30 cellular contexts compared by ENCODE assay signal in the genomic region with DNA sequence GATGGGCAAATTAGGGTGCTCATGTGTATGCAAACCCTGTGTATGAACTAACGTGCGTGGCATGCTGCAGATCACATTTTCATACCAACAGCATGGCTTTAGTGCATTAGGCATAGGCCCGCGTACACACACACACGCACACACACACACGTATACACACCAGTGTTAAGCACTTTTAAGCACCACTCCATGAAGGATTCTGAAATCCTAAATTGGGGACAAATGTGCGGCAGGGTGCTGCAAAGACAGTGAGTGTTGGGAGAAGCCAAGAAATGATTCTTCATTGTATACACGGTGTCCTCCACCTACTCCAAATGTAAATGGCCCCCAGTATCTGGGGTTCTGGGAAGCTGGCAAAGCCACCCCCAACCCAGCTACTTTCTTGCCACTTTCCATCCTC.
"Had no signal": no experiment of that assay in that cellular context is flagged by ENCODE, and none has a peak within 500 bp of the region (broad histone marks: within the 10 kb centered on the region; RNA-seq: fewer than 3 reads in every experiment).

No MANE protein-coding gene starts in this region.

- H3K9me3 ChIP-seq: ascending aorta, gastroesophageal sphincter, neutrophil, stomach, tibial artery had no signal

- H3K27me3 ChIP-seq: ascending aorta, brain microvascular endothelial cell, gastroesophageal sphincter, stomach, tibial artery had no signal

- H3K9me3 Mint-ChIP-seq: activated naive CD4-positive, alpha-beta T cell treated with anti-CD3 and anti-CD28 coated beads, Interleukin-2, amount 10 ng/mL, durations not matched to agents 7 days and 5 days; activated naive CD8-positive, alpha-beta T cell treated with anti-CD3 and anti-CD28 coated beads, Interleukin-2, amount 10 ng/mL, durations not matched to agents 7 days and 5 days; activated T-helper 1 cell treated with anti-CD3 and anti-CD28 coated beads, Interleukin-12 subunit alpha, Interleukin-12 subunit beta, Interleukin-2, Interleukin-4 antibody, amounts not matched to agents 30 ng/mL and 10 ng/mL and 1 ng/mL, durations not matched to agents 14 hours and 24 hours and 36 hours; effector memory CD8-positive, alpha-beta T cell; natural killer cell; stimulated activated naive B cell treated with anti-CD40 and anti-IgM and Interleukin-4, amounts not matched to agents 10 μg/mL and 1 μg/mL and 100 μg/mL, for 72 hours; T-helper 1 cell treated with Interleukin-12 subunit alpha and Interleukin-12 subunit beta and Interleukin-4 antibody, amounts not matched to agents 30 μg/mL and 1 μg/mL, for 36 hours had no signal

- DNase-seq: activated CD4-positive, alpha-beta T cell treated with anti-CD3 and anti-CD28 coated beads for 4 hours; activated CD4-positive, alpha-beta T cell treated with anti-CD3 and anti-CD28 coated beads, Interleukin-2, amount 50 U/mL, for 48 hours; activated CD8-positive, alpha-beta memory T cell treated with anti-CD3 and anti-CD28 coated beads for 24 hours; activated effector memory CD4-positive, alpha-beta T cell treated with anti-CD3 and anti-CD28 coated beads, Interleukin-2, amount 50 U/mL, for 16 hours; activated naive CD4-positive, alpha-beta T cell treated with anti-CD3 and anti-CD28 coated beads, Interleukin-2, amount 10 ng/mL, durations not matched to agents 7 days and 5 days; activated naive CD8-positive, alpha-beta T cell treated with anti-CD3 and anti-CD28 coated beads, Interleukin-2, amount 10 ng/mL, durations not matched to agents 7 days and 5 days; brain microvascular endothelial cell; effector memory CD8-positive, alpha-beta T cell; hippocampal formation; kidney; left colon; mammary epithelial cell; natural killer cell; retina; stimulated activated CD4-positive, alpha-beta T cell treated with anti-CD3 and anti-CD28 coated beads, Interleukin-1b, Interleukin-23, amount 100 ng/mL, for 48 hours; stimulated activated CD4-positive, alpha-beta T cell treated with anti-CD3 and anti-CD28 coated beads, Interleukin-4, amount 100 ng/mL, for 4 hours; stomach; T-helper 9 cell; tibial artery had no signal

- H3K27ac ChIP-seq: ascending aorta, brain microvascular endothelial cell, coronary artery, gastroesophageal sphincter, neutrophil, stomach, tibial artery, VCaP had no signal

- H3K27ac Mint-ChIP-seq: activated naive CD4-positive, alpha-beta T cell treated with anti-CD3 and anti-CD28 coated beads, Interleukin-2, amount 10 ng/mL, durations not matched to agents 7 days and 5 days; activated naive CD8-positive, alpha-beta T cell treated with anti-CD3 and anti-CD28 coated beads, Interleukin-2, amount 10 ng/mL, durations not matched to agents 7 days and 5 days; activated T-helper 1 cell treated with anti-CD3 and anti-CD28 coated beads, Interleukin-12 subunit alpha, Interleukin-12 subunit beta, Interleukin-2, Interleukin-4 antibody, amounts not matched to agents 30 ng/mL and 10 ng/mL and 1 ng/mL, durations not matched to agents 14 hours and 24 hours and 36 hours; effector memory CD8-positive, alpha-beta T cell; natural killer cell; progenitor cell of endocrine pancreas; T-helper 1 cell treated with Interleukin-12 subunit alpha and Interleukin-12 subunit beta and Interleukin-4 antibody, amounts not matched to agents 30 μg/mL and 1 μg/mL, for 36 hours had no signal

- H3K4me3 ChIP-seq: ascending aorta, coronary artery, gastroesophageal sphincter, skin epidermis, stomach, tibial artery had no signal

- FAIRE-seq: kidney, TTC549 had no signal

- H3K36me3 Mint-ChIP-seq: activated naive CD4-positive, alpha-beta T cell treated with anti-CD3 and anti-CD28 coated beads, Interleukin-2, amount 10 ng/mL, durations not matched to agents 7 days and 5 days; activated naive CD8-positive, alpha-beta T cell treated with anti-CD3 and anti-CD28 coated beads, Interleukin-2, amount 10 ng/mL, durations not matched to agents 7 days and 5 days; natural killer cell; stimulated activated naive B cell treated with anti-CD40 and anti-IgM and Interleukin-4, amounts not matched to agents 10 μg/mL and 1 μg/mL and 100 μg/mL, for 72 hours had no signal

- H3K36me3 ChIP-seq: ascending aorta, brain microvascular endothelial cell, gastroesophageal sphincter, neutrophil, stomach, tibial artery had no signal

- H3K4me3 Mint-ChIP-seq: activated naive CD4-positive, alpha-beta T cell treated with anti-CD3 and anti-CD28 coated beads, Interleukin-2, amount 10 ng/mL, durations not matched to agents 7 days and 5 days; activated naive CD8-positive, alpha-beta T cell treated with anti-CD3 and anti-CD28 coated beads, Interleukin-2, amount 10 ng/mL, durations not matched to agents 7 days and 5 days; activated T-helper 1 cell treated with anti-CD3 and anti-CD28 coated beads, Interleukin-12 subunit alpha, Interleukin-12 subunit beta, Interleukin-2, Interleukin-4 antibody, amounts not matched to agents 30 ng/mL and 10 ng/mL and 1 ng/mL, durations not matched to agents 14 hours and 24 hours and 36 hours; effector memory CD8-positive, alpha-beta T cell; natural killer cell; T-helper 1 cell treated with Interleukin-12 subunit alpha and Interleukin-12 subunit beta and Interleukin-4 antibody, amounts not matched to agents 30 μg/mL and 1 μg/mL, for 36 hours had no signal

- H3K4me1 Mint-ChIP-seq: activated naive CD4-positive, alpha-beta T cell treated with anti-CD3 and anti-CD28 coated beads, Interleukin-2, amount 10 ng/mL, durations not matched to agents 7 days and 5 days; activated naive CD8-positive, alpha-beta T cell treated with anti-CD3 and anti-CD28 coated beads, Interleukin-2, amount 10 ng/mL, durations not matched to agents 7 days and 5 days; natural killer cell had no signal
